Comparison of ENCODE assay signal across 8 cellular contexts in the genomic region with DNA sequence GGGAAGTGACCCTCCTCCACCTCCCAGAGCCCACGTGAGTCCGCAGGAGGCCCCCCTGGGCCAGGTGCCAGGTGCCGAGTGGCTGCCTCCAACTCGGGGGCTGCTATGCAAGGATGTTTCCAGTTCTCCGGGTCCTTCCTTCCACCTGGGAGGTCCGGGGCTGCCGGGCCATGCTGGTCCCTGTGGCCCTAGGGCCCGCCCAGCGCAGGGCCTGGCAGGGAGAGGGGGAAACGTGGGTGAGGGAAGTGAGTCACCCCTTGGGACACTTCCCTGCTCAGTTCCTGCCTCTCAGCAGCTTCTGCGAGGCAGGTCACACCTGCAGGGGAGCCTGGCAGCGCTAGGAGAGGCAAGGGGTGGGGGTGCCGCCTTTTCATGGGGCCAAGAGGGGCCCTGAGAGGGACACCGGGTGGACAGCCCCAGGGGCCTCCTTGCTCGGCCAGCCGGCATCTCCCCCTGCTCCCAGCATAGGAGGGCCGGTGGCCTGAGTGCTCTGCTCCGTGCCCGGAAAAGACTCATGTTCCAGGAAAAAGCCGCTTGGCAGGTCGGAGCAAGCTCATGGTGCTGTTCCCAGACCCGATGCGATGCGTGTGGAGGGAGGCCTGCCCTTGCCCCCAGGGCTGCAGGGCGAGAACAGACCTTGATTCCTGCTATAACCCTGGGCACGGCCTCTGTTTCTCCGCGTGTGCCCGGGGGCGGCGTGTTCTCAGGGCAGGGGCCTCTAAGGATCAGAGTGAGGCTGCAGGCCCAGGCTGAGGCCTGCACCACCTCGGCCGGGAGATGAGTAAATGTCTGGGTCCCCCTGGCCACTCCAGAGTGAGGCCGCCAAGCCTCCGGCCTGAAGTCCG. TPM values are rescaled to one million over a fixed set of nuclear protein-coding genes. Genes with fewer than 3 reads are reported as not detected.
A peak's percentile ranks its signal among the peaks of the same experiment; 100 is the strongest.
DNase-seq lines count a peak whose midpoint lies in the region; ATAC-seq and TF ChIP-seq lines count a peak whose summit lies in the region.

No MANE protein-coding gene starts in this region.

- TF ChIP-seq CTCF in BE2C (IDR thresholded peaks at IDR 0.05; ENCODE audit: low read depth, low read length) (no peak), liver (IDR thresholded peaks at IDR 0.05; ENCODE audit: low read depth, low read length, missing input control) (no peak), uterus (IDR thresholded peaks at IDR 0.05) (no peak)

- H3K4me3 ChIP-seq in BE2C (ENCODE audit: low read depth, low read length) = peak overlapping the region; percentile 44
- H3K4me3 ChIP-seq in liver (ENCODE audit: low read depth in 1 of 3, low read length in 3 of 3) = no peak overlapping the region
- no peak overlapping the region for H3K4me3 ChIP-seq in uterus

- ATAC-seq in GM18498 (IDR thresholded peaks at IDR 0.05; ENCODE audit: unreplicated experiment) = no peak

- H3K27me3 ChIP-seq in BE2C (no peaks in the 10 kb centered on the region), liver (ENCODE audit: control insufficient read depth in 4 of 4, insufficient read depth in 4 of 4, low read length in 3 of 4) (no peaks in the 10 kb centered on the region), uterus (no peaks in the 10 kb centered on the region)

- in situ Hi-C loops in T47D (cut with HindIII; ENCODE audit: low pct_unique_long_range_greater_than_20kb, low sequenced_read_pairs) = no loop called here

- no peak overlapping the region for H3K9ac ChIP-seq in liver (ENCODE audit: low read depth in 1 of 2, low read length in 2 of 2)

- TF ChIP-seq POLR2A in uterus (IDR thresholded peaks at IDR 0.05) = peak in 1 of 2 donors; percentile 7

- H3K36me3 ChIP-seq in BE2C (no peaks in the 10 kb centered on the region), liver (ENCODE audit: control insufficient read depth in 4 of 4, insufficient read depth in 3 of 4, low read depth in 1 of 4, low read length in 3 of 4) (no peaks in the 10 kb centered on the region), uterus (no peaks in the 10 kb centered on the region)

- H3K9me3 ChIP-seq in BE2C (no peaks in the 10 kb centered on the region), liver (ENCODE audit: control insufficient read depth in 4 of 4, low read length in 3 of 4) (peaks cover 0 to 3% (median under 1%) of the 10 kb centered on the region in 4 donors), uterus (no peaks in the 10 kb centered on the region)

- H3K4me1 ChIP-seq in BE2C (peaks cover 38% of the 10 kb centered on the region), liver (ENCODE audit: control insufficient read depth in 4 of 4, insufficient read depth in 4 of 4, low read length in 3 of 4) (peaks cover 2 to 21% (median 15%) of the 10 kb centered on the region in 4 donors), uterus (peaks cover 18 to 20% of the 10 kb centered on the region in 2 donors)

- no peak for TF ChIP-seq RAD21 in liver (IDR thresholded peaks at IDR 0.05)

- peak; percentile 78 for DNase-seq in BE2C
- DNase-seq in M059J (ENCODE audit: low read depth) = peak; percentile 92
- peak; percentile 44 to 51 for DNase-seq in T47D (ENCODE audit: low read depth in 1 of 2, low spot score in 1 of 2)
- peak; percentile 78 to 82 for DNase-seq in uterus
- DNase-seq in stimulated activated CD8-positive, alpha-beta memory T cell treated with anti-CD3 and anti-CD28 coated beads, Interleukin-4, amount 100 ng/mL, for 48 hours = no peak
- DNase-seq in activated CD4-positive, alpha-beta T cell treated with anti-CD3 and anti-CD28 coated beads, Interleukin-2, amount 50 U/mL, for 1 hour = no peak

- intact Hi-C loops in uterus (cut with DNase I; ENCODE audit: low total_unique reads) = loop anchor here (5.0 kb wide), 1 partner anchor 110 kb away; no protein-coding TSS in a partner anchor

- H3K27ac ChIP-seq in liver (ENCODE audit: low read depth in 1 of 2, low read length in 2 of 2) = peak overlapping the region; percentile 64 to 75
- peak overlapping the region; percentile 98 to 99 for H3K27ac ChIP-seq in uterus

- WGBS in liver = 68% methylated on average over 36 of the region's 36 CpGs

TF ChIP-seq in liver, 16 proteins besides CTCF, POLR2A, EP300 and RAD21:
- TF ChIP-seq, protein P1, sequence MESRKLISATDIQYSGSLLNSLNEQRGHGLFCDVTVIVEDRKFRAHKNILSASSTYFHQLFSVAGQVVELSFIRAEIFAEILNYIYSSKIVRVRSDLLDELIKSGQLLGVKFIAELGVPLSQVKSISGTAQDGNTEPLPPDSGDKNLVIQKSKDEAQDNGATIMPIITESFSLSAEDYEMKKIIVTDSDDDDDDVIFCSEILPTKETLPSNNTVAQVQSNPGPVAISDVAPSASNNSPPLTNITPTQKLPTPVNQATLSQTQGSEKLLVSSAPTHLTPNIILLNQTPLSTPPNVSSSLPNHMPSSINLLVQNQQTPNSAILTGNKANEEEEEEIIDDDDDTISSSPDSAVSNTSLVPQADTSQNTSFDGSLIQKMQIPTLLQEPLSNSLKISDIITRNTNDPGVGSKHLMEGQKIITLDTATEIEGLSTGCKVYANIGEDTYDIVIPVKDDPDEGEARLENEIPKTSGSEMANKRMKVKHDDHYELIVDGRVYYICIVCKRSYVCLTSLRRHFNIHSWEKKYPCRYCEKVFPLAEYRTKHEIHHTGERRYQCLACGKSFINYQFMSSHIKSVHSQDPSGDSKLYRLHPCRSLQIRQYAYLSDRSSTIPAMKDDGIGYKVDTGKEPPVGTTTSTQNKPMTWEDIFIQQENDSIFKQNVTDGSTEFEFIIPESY (IDR thresholded peaks at IDR 0.05) = no peak
- TF ChIP-seq, protein P2, sequence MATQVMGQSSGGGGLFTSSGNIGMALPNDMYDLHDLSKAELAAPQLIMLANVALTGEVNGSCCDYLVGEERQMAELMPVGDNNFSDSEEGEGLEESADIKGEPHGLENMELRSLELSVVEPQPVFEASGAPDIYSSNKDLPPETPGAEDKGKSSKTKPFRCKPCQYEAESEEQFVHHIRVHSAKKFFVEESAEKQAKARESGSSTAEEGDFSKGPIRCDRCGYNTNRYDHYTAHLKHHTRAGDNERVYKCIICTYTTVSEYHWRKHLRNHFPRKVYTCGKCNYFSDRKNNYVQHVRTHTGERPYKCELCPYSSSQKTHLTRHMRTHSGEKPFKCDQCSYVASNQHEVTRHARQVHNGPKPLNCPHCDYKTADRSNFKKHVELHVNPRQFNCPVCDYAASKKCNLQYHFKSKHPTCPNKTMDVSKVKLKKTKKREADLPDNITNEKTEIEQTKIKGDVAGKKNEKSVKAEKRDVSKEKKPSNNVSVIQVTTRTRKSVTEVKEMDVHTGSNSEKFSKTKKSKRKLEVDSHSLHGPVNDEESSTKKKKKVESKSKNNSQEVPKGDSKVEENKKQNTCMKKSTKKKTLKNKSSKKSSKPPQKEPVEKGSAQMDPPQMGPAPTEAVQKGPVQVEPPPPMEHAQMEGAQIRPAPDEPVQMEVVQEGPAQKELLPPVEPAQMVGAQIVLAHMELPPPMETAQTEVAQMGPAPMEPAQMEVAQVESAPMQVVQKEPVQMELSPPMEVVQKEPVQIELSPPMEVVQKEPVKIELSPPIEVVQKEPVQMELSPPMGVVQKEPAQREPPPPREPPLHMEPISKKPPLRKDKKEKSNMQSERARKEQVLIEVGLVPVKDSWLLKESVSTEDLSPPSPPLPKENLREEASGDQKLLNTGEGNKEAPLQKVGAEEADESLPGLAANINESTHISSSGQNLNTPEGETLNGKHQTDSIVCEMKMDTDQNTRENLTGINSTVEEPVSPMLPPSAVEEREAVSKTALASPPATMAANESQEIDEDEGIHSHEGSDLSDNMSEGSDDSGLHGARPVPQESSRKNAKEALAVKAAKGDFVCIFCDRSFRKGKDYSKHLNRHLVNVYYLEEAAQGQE (IDR thresholded peaks at IDR 0.05) = no peak
- no peak for TF ChIP-seq GABPA (IDR thresholded peaks at IDR 0.05 in 1 of 2, conservative IDR thresholded peaks at IDR 0.05 in 1 of 2)
- TF ChIP-seq, protein P3, sequence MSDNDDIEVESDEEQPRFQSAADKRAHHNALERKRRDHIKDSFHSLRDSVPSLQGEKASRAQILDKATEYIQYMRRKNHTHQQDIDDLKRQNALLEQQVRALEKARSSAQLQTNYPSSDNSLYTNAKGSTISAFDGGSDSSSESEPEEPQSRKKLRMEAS (IDR thresholded peaks at IDR 0.05) = no peak
- TF ChIP-seq HNF4G (IDR thresholded peaks at IDR 0.05) = no peak
- no peak for TF ChIP-seq JUND (IDR thresholded peaks at IDR 0.05)

RNA-seq across cellular contexts. Expression of a gene that starts 30.3 kb away (rescaled TPM):
- not detected for polyA plus RNA-seq in BE2C (2012; ENCODE audit: insufficient read depth, insufficient read length, low read depth)
- 14.2 and 26.6 TPM in 2 replicates for total RNA-seq in M059J (2014; rRNA removed; shearing (Covaris generic))
- total RNA-seq in liver = under 1 TPM in 1 of 2 donors, not detected in 1; 0.28 TPM
- polyA plus RNA-seq in liver = under 1 TPM in 1 of 2 donors, not detected in 1; 0.06 TPM
- total RNA-seq in uterus = under 1 TPM in 1 of 4 donors, not detected in 3; 0.41 TPM

Comparison
In these comparisons a context has a peak if more than half of its experiments do, and no peak if none do; other contexts are left out.
1. DNase-seq: peak in BE2C (single experiment), M059J (single experiment), T47D (2 of 2) and uterus (2 of 2); none in stimulated activated CD8-positive, alpha-beta memory T cell treated with anti-CD3 and anti-CD28 coated beads, Interleukin-4, amount 100 ng/mL, for 48 hours (single experiment) and activated CD4-positive, alpha-beta T cell treated with anti-CD3 and anti-CD28 coated beads, Interleukin-2, amount 50 U/mL, for 1 hour (single experiment).
2. RNA of a gene that starts 30.3 kb away (total RNA-seq): 14.2 to 26.6 TPM in M059J; 0.28 TPM in liver and 0.41 TPM in uterus; every median in the first group is over 10 times any median in the second.